ENCODE assay signal across 1 cellular context in genomic region chr17:2694381-2695242, GRCh38.
TF ChIP-seq lines count a peak whose summit lies in the region.

No MANE protein-coding gene starts in this region.

TF ChIP-seq in HepG2, 621 proteins besides CTCF, POLR2A, EP300 and RAD21:
- TF ChIP-seq KLF9 (CRISPR knock-in tag; IDR thresholded peaks at IDR 0.05; ENCODE audit: low read depth) (no peak), AGO2 (optimal IDR thresholded peaks at IDR 0.05; ENCODE audit: low read depth, low read length) (peak; percentile 10)
TF ChIP-seq in HepG2: peak in this region for 1.
